ENCODE assay signal across 8 cellular contexts in genomic region chr5:177071671-177072385, GRCh38. TPM values are rescaled to one million over a fixed set of nuclear protein-coding genes. Genes with fewer than 3 reads are reported as not detected.
DNase-seq lines count a peak whose midpoint lies in the region; ATAC-seq and TF ChIP-seq lines count a peak whose summit lies in the region.

No MANE protein-coding gene starts in this region.

- H3K79me2 ChIP-seq in mesendoderm (ENCODE audit: control insufficient read depth, insufficient read depth, low read length), result no peaks in the 10 kb centered on the region

- H3K4ac ChIP-seq in mesendoderm (ENCODE audit: low read depth, low read length), result no peak overlapping the region

- no CpG with 5 or more reads among the region's 6 CpGs for WGBS in mesendoderm (ENCODE audit: extremely low coverage, insufficient coverage, low lambda C conversion rate)

- H2AK5ac ChIP-seq in mesendoderm (ENCODE audit: low read length), result no peak overlapping the region

- in situ Hi-C loops in GM13976 (cut with MboI; ENCODE audit: low sequenced_read_pairs, unreplicated experiment), result no loop called here

- no peak overlapping the region for H2BK5ac ChIP-seq in mesendoderm (ENCODE audit: low read length)

- H4K5ac ChIP-seq in mesendoderm (ENCODE audit: low read length), result no peak overlapping the region

- no peak overlapping the region for H3K9ac ChIP-seq in mesendoderm (ENCODE audit: low read length)

- H3K23ac ChIP-seq in mesendoderm (ENCODE audit: low read length), result no peak overlapping the region

- no peaks in the 10 kb centered on the region for H3K4me1 ChIP-seq in mesendoderm (ENCODE audit: control insufficient read depth, low read depth, low read length)

- H3K4me2 ChIP-seq in mesendoderm (ENCODE audit: low read length), result no peak overlapping the region

- H3K18ac ChIP-seq in mesendoderm (ENCODE audit: low read length), result no peak overlapping the region

- peak; percentile 88 for TF ChIP-seq CTCF in GM13976 (IDR thresholded peaks at IDR 0.05; ENCODE audit: borderline replicate concordance, control extremely low read depth, extremely low read depth, insufficient read depth, missing control alignments)

- H3K27ac ChIP-seq in mesendoderm (ENCODE audit: low read depth, low read length), result no peak overlapping the region

- H3K27me3 ChIP-seq in mesendoderm (ENCODE audit: insufficient read depth, low read length, poor library complexity), result no peaks in the 10 kb centered on the region

- no peak overlapping the region for H3K4me3 ChIP-seq in mesendoderm (ENCODE audit: low read length)

- ATAC-seq in HG03469 (IDR thresholded peaks at IDR 0.05; ENCODE audit: unreplicated experiment), result peak; percentile 51

- H3K36me3 ChIP-seq in mesendoderm (ENCODE audit: control insufficient read depth, insufficient read depth, low read length), result no peaks in the 10 kb centered on the region

- no peaks in the 10 kb centered on the region for H3K79me1 ChIP-seq in mesendoderm (ENCODE audit: low read length)

- no peak overlapping the region for H4K8ac ChIP-seq in mesendoderm (ENCODE audit: low read depth, low read length)

- peak; percentile 84 for DNase-seq in A172 (ENCODE audit: low spot score)
- peak; percentile 80 for DNase-seq in GM13976 (ENCODE audit: low spot score)
- peak; percentile 81 for DNase-seq in NCI-H748 treated with DMSO at 0.1 percent for 48 hours (lab: John Stamatoyannopoulos, UW)
- DNase-seq in activated CD4-positive, alpha-beta T cell treated with anti-CD3 and anti-CD28 coated beads, Interleukin-2, amount 50 U/mL, for 4 hours, result peak; percentile 61 to 70
- peak; percentile 63 for DNase-seq in effector CD4-positive, alpha-beta T cell
- DNase-seq in mesendoderm, result peak; percentile 84
- DNase-seq in stimulated activated CD8-positive, alpha-beta memory T cell treated with anti-CD3 and anti-CD28 coated beads, Interleukin-4, amount 100 ng/mL, for 1 hour (ENCODE audit: low read depth in 2 of 2, low spot score in 1 of 2), result peak; percentile 16 to 39

- H2BK120ac ChIP-seq in mesendoderm (ENCODE audit: low read depth, low read length), result no peak overlapping the region

- no peak overlapping the region for H3K56ac ChIP-seq in mesendoderm (ENCODE audit: low read length)

- no peak overlapping the region for H2BK15ac ChIP-seq in mesendoderm (replicated peaks; ENCODE audit: low read depth)

RNA-seq across cellular contexts. Expression of gene FGFR4, which starts 14.9 kb away (rescaled TPM):
- 9.1 and 10.7 TPM in 2 replicates for total RNA-seq in A172 (2014; rRNA removed; shearing (Covaris generic))
- 28.8 TPM for polyA plus RNA-seq in mesendoderm (2013, experiment 1 of 2)
- 30.0 TPM for polyA plus RNA-seq in mesendoderm (2013, experiment 2 of 2)

RNA-seq across cellular contexts. Expression of gene ZNF346, which starts 49.3 kb away (rescaled TPM):
- 17.6 and 21.1 TPM in 2 replicates for total RNA-seq in A172 (2014; rRNA removed; shearing (Covaris generic))
- polyA plus RNA-seq in mesendoderm (2013, experiment 1 of 2), result 11.8 TPM
- polyA plus RNA-seq in mesendoderm (2013, experiment 2 of 2), result 12.8 TPM

Comparison
In these comparisons a context has a peak if more than half of its experiments do, and no peak if none do; other contexts are left out.
1. DNase-seq: peak in every context shown above with its lines; median percentile 84 in A172; 84 in mesendoderm; 81 in NCI-H748 treated with DMSO at 0.1 percent for 48 hours; 80 in GM13976; 66 in activated CD4-positive, alpha-beta T cell treated with anti-CD3 and anti-CD28 coated beads, Interleukin-2, amount 50 U/mL, for 4 hours; 63 in effector CD4-positive, alpha-beta T cell; 28 in stimulated activated CD8-positive, alpha-beta memory T cell treated with anti-CD3 and anti-CD28 coated beads, Interleukin-4, amount 100 ng/mL, for 1 hour.